8 cellular contexts compared by ENCODE assay signal in genomic region chr12:20463920-20464524, GRCh38.
DNase-seq lines count a peak whose midpoint lies in the region; ATAC-seq and TF ChIP-seq lines count a peak whose summit lies in the region.

No MANE protein-coding gene starts in this region.

- H3K4me3 ChIP-seq in heart left ventricle, result no peak overlapping the region
- no peak overlapping the region for H3K4me3 ChIP-seq in fibroblast of villous mesenchyme (ENCODE audit: low read depth, low read length)
- no peak overlapping the region for H3K4me3 ChIP-seq in uterus

- H3K9me3 ChIP-seq in heart left ventricle (no peaks in the 10 kb centered on the region), uterus (no peaks in the 10 kb centered on the region)

- DNase-seq in heart left ventricle (no peak), left ventricle myocardium superior (no peak), NCI-H69 (lab: John Stamatoyannopoulos, UW) (peak; percentile 39), fibroblast of villous mesenchyme (ENCODE audit: low read depth) (peak; percentile 20), uterus (no peak)
- no peak for DNase-seq in activated naive CD4-positive, alpha-beta T cell treated with anti-CD3 and anti-CD28 coated beads for 36 hours

- H3K36me3 ChIP-seq in heart left ventricle (no peaks in the 10 kb centered on the region), uterus (no peaks in the 10 kb centered on the region)

- WGBS in heart left ventricle, 4 donors, result 55 to 72% (median 62%) methylated on average over 2 of the region's 2 CpGs

- CTCF ChIA-PET in activated naive CD4-positive, alpha-beta T cell treated with anti-CD3 and anti-CD28 coated beads for 36 hours (lab: Charles Lee), result no interaction called here

- H3K36me3 Mint-ChIP-seq in activated naive CD4-positive, alpha-beta T cell treated with anti-CD3 and anti-CD28 coated beads for 36 hours (ENCODE audit: low read depth), result no peaks in the 10 kb centered on the region

- H3K9me3 Mint-ChIP-seq in activated naive CD4-positive, alpha-beta T cell treated with anti-CD3 and anti-CD28 coated beads for 36 hours, result no peaks in the 10 kb centered on the region

- no peak for TF ChIP-seq POLR2A in heart left ventricle (IDR thresholded peaks at IDR 0.05)
- no peak for TF ChIP-seq POLR2A in uterus (IDR thresholded peaks at IDR 0.05)

- H3K27me3 Mint-ChIP-seq in activated naive CD4-positive, alpha-beta T cell treated with anti-CD3 and anti-CD28 coated beads for 36 hours (ENCODE audit: low read depth), result no peaks in the 10 kb centered on the region

- intact Hi-C loops in heart left ventricle (cut with DNase I), result loop anchor here in 3 of 10 donors (2.0 to 10.0 kb wide), 3 partner anchors 81 to 141 kb away; no protein-coding TSS in a partner anchor
- intact Hi-C loops in left ventricle myocardium superior (cut with micrococcal nuclease), result no loop called here
- intact Hi-C loops in uterus (cut with DNase I; ENCODE audit: low total_unique reads), result no loop called here
- intact Hi-C loops in activated naive CD4-positive, alpha-beta T cell treated with anti-CD3 and anti-CD28 coated beads for 36 hours (cut with micrococcal nuclease), result loop anchor here (5.0 to 10.0 kb wide), 3 partner anchors 141 to 708 kb away; no protein-coding TSS in a partner anchor

- H3K27me3 ChIP-seq in heart left ventricle (no peaks in the 10 kb centered on the region), uterus (no peaks in the 10 kb centered on the region)

- TF ChIP-seq CTCF in heart left ventricle (IDR thresholded peaks at IDR 0.05), result peak; percentile 36 to 77 (median 58)
- TF ChIP-seq CTCF in fibroblast of villous mesenchyme (IDR thresholded peaks at IDR 0.05; ENCODE audit: insufficient read depth, low read depth, low read length), result peak; percentile 65
- TF ChIP-seq CTCF in uterus (IDR thresholded peaks at IDR 0.05), result peak; percentile 48 to 63 (median 54)

- H3K27ac Mint-ChIP-seq in activated naive CD4-positive, alpha-beta T cell treated with anti-CD3 and anti-CD28 coated beads for 36 hours, result no peak overlapping the region

- no peak for ATAC-seq in heart left ventricle
- no peak for ATAC-seq in left ventricle myocardium superior
- no peak for ATAC-seq in HG03520 (IDR thresholded peaks at IDR 0.05; ENCODE audit: unreplicated experiment)
- ATAC-seq in HG03432 (IDR thresholded peaks at IDR 0.05; ENCODE audit: unreplicated experiment), result no peak

- H3K27ac ChIP-seq in heart left ventricle (peak overlapping the region in 5 of 12 donors; percentile 47 to 83 (median 64)), uterus (no peak overlapping the region)

- H3K4me1 Mint-ChIP-seq in activated naive CD4-positive, alpha-beta T cell treated with anti-CD3 and anti-CD28 coated beads for 36 hours (ENCODE audit: low read depth), result no peaks in the 10 kb centered on the region

- H3K4me1 ChIP-seq in heart left ventricle (peaks cover 0 to 68% (median 29%) of the 10 kb centered on the region in 12 donors), uterus (no peaks in the 10 kb centered on the region)

- no peak overlapping the region for H3K4me3 Mint-ChIP-seq in activated naive CD4-positive, alpha-beta T cell treated with anti-CD3 and anti-CD28 coated beads for 36 hours

Comparison
In these comparisons a context has a peak if more than half of its experiments do, and no peak if none do; other contexts are left out.
1. DNase-seq: peak in NCI-H69 (single experiment) and fibroblast of villous mesenchyme (single experiment); none in heart left ventricle (0 of 5), left ventricle myocardium superior (single experiment), uterus (0 of 2) and activated naive CD4-positive, alpha-beta T cell treated with anti-CD3 and anti-CD28 coated beads for 36 hours (single experiment).
2. Peak in every context shown above with its lines, with median percentiles within 50 percentile points of each other: CTCF ChIP-seq.